Comparison of ENCODE assay signal across 1 cellular context in the genomic region with DNA sequence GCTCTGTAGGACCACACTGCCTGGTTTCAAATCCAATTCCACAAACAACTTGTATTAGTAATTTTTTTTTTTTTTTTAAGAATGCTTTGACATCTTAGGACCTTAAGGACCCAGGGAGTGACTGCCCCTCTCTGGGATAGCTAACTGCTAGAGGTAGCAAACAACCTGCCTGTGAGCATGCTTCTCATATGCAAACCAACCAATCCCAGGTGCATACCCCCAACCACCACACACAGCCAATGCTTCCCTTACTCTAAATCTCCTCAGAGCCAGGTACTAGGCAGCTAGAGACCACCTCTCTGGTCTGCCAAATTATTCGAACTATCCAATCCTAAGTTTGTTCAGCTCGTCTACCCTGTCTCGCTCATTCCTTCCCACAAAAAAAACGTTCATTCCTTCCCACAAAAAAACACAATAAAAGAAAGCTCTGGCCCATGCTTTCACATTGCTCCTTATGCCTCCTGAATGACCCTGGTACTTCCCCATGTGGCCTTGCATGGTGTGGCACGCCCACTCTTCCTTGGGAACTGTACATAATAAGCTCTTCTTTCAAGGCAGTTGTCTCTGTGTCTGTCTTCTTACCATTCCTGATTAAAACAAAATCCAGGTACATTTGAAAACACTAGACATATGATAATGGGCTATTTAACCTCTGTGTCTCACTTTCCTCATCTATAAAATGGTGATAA.
TF ChIP-seq lines count a peak whose summit lies in the region.

No MANE protein-coding gene starts in this region.

TF ChIP-seq in K562, 482 proteins besides CTCF, POLR2A, EP300 and RAD21:
- TF ChIP-seq TGIF2 (CRISPR knock-in tag; IDR thresholded peaks at IDR 0.05) (no peak), KLF13 (tag; IDR thresholded peaks at IDR 0.05; ENCODE audit: borderline replicate concordance, low read depth) (peak; percentile 43; the same call in 1 of the 2 replicates), ZBTB49 (CRISPR knock-in tag; IDR thresholded peaks at IDR 0.05; ENCODE audit: borderline replicate concordance) (no peak)
